ENCODE assay signal across 3 cellular contexts in genomic region chr2:119996148-119996547, GRCh38.
A peak's percentile ranks its signal among the peaks of the same experiment; 100 is the strongest.
TF ChIP-seq lines count a peak whose summit lies in the region.

No MANE protein-coding gene starts in this region.

TF ChIP-seq in IMR-90, 13 proteins besides CTCF, POLR2A, EP300 and RAD21 (continued from another document):
- TF ChIP-seq CEBPB (IDR thresholded peaks at IDR 0.05; ENCODE audit: low read depth, low read length): peak; percentile 56

TF ChIP-seq in WTC11, 78 proteins besides CTCF, POLR2A, EP300 and RAD21 (continued from another document):
- TF ChIP-seq PRRX2 (CRISPR knock-in tag; IDR thresholded peaks at IDR 0.05) (no peak), CREB1 (CRISPR knock-in tag; IDR thresholded peaks at IDR 0.05) (no peak), ETV6 (CRISPR knock-in tag; IDR thresholded peaks at IDR 0.05) (no peak), NFATC4 (CRISPR knock-in tag; IDR thresholded peaks at IDR 0.05) (no peak), USF1 (CRISPR knock-in tag; IDR thresholded peaks at IDR 0.05) (no peak), ZNF219 (CRISPR knock-in tag; IDR thresholded peaks at IDR 0.05; ENCODE audit: borderline replicate concordance) (no peak), GABPB1 (CRISPR knock-in tag; IDR thresholded peaks at IDR 0.05) (peak; percentile 98)
TF ChIP-seq in WTC11: peak in this region for 1.

TF ChIP-seq in endothelial cell of umbilical vein, 7 proteins besides CTCF, POLR2A, EP300 and RAD21 (continued from another document):
- no peak for TF ChIP-seq MYC (IDR thresholded peaks at IDR 0.05; ENCODE audit: low read depth, low read length)
- TF ChIP-seq GATA2 (IDR thresholded peaks at IDR 0.05; ENCODE audit: insufficient read depth, insufficient read length, low read depth, low read length): no peak
- no peak for TF ChIP-seq MAX (IDR thresholded peaks at IDR 0.05; ENCODE audit: insufficient read depth, insufficient read length)
- TF ChIP-seq FOS (IDR thresholded peaks at IDR 0.05; ENCODE audit: borderline replicate concordance, insufficient read depth, low read length): no peak
- TF ChIP-seq EZH2 (IDR thresholded peaks at IDR 0.05; ENCODE audit: borderline replicate concordance, low read depth, low read length, severe bottlenecking): no peak
- TF ChIP-seq POLR2AphosphoS5 (IDR thresholded peaks at IDR 0.05; ENCODE audit: insufficient read depth, low read depth, low read length): no peak
